In genomic region chr6:30483677-30484279, GRCh38 we compare ENCODE assay signal across 8 cellular contexts. TPM values are rescaled to one million over a fixed set of nuclear protein-coding genes. Genes with fewer than 3 reads are reported as not detected.
DNase-seq lines count a peak whose midpoint lies in the region; ATAC-seq and TF ChIP-seq lines count a peak whose summit lies in the region.

No MANE protein-coding gene starts in this region.

- peaks cover 34% of the 10 kb centered on the region for H3K27me3 Mint-ChIP-seq in chondrocyte (ENCODE audit: low read depth)

- H2AK5ac ChIP-seq in mesendoderm (ENCODE audit: low read length): no peak overlapping the region

- H4K8ac ChIP-seq in mesendoderm (ENCODE audit: low read depth, low read length): no peak overlapping the region

- no peak overlapping the region for H3K18ac ChIP-seq in mesendoderm (ENCODE audit: low read length)

- H3K23ac ChIP-seq in mesendoderm (ENCODE audit: low read length): no peak overlapping the region

- peak; percentile 72 for TF ChIP-seq CTCF in AG10803 (conservative IDR thresholded peaks at IDR 0.05; ENCODE audit: low read length)
- peak; percentile 29; the same call in 1 of the 2 replicates for TF ChIP-seq CTCF in GM12874 (IDR thresholded peaks at IDR 0.05; ENCODE audit: insufficient read depth, low read depth, low read length)
- peak; percentile 85 for TF ChIP-seq CTCF in chondrocyte (IDR thresholded peaks at IDR 0.05)

- no peak overlapping the region for H3K9ac ChIP-seq in mesendoderm (ENCODE audit: low read length)

- H2BK120ac ChIP-seq in mesendoderm (ENCODE audit: low read depth, low read length): no peak overlapping the region

- DNase-seq in AG10803 (ENCODE audit: low read depth) (peak; percentile 70), NOMO-1 treated with DMSO at 0.1 percent for 48 hours (lab: John Stamatoyannopoulos, UW; ENCODE audit: unreplicated experiment) (peak; percentile 57), chondrocyte (ENCODE audit: low spot score) (no peak), mesendoderm (peak; percentile 50)
- no peak for DNase-seq in activated CD8-positive, alpha-beta memory T cell treated with anti-CD3 and anti-CD28 coated beads for 24 hours

- H3K4me2 ChIP-seq in mesendoderm (ENCODE audit: low read length): no peak overlapping the region

- H3K36me3 ChIP-seq in mesendoderm (ENCODE audit: control insufficient read depth, insufficient read depth, low read length): no peaks in the 10 kb centered on the region

- no CpG with 5 or more reads among the region's 7 CpGs for WGBS in mesendoderm (ENCODE audit: extremely low coverage, insufficient coverage, low lambda C conversion rate)

- no peak overlapping the region for H3K27ac ChIP-seq in mesendoderm (ENCODE audit: low read depth, low read length)

- no peaks in the 10 kb centered on the region for H3K9me3 Mint-ChIP-seq in chondrocyte (ENCODE audit: low read depth)

- ATAC-seq in GM19324 (IDR thresholded peaks at IDR 0.05; ENCODE audit: low FRiP score, unreplicated experiment) (no peak), GM19463 (IDR thresholded peaks at IDR 0.05; ENCODE audit: unreplicated experiment) (no peak)

- no peak overlapping the region for H2BK15ac ChIP-seq in mesendoderm (replicated peaks; ENCODE audit: low read depth)

- H3K36me3 Mint-ChIP-seq in chondrocyte (ENCODE audit: low read depth): no peaks in the 10 kb centered on the region

- no peaks in the 10 kb centered on the region for H3K79me1 ChIP-seq in mesendoderm (ENCODE audit: low read length)

- H3K56ac ChIP-seq in mesendoderm (ENCODE audit: low read length): no peak overlapping the region

- no peaks in the 10 kb centered on the region for H3K4me1 ChIP-seq in mesendoderm (ENCODE audit: control insufficient read depth, low read depth, low read length)

- no peak overlapping the region for H4K5ac ChIP-seq in mesendoderm (ENCODE audit: low read length)

- no peak overlapping the region for H3K4me3 ChIP-seq in AG10803 (ENCODE audit: low read length)
- no peak overlapping the region for H3K4me3 ChIP-seq in mesendoderm (ENCODE audit: low read length)

- H3K4me3 Mint-ChIP-seq in chondrocyte (ENCODE audit: unreplicated experiment): no peak overlapping the region

- no peak overlapping the region for H2BK5ac ChIP-seq in mesendoderm (ENCODE audit: low read length)

- H3K27me3 ChIP-seq in mesendoderm (ENCODE audit: insufficient read depth, low read length, poor library complexity): peaks cover 11% of the 10 kb centered on the region

- no peak overlapping the region for H3K4ac ChIP-seq in mesendoderm (ENCODE audit: low read depth, low read length)

- no peak overlapping the region for H3K27ac Mint-ChIP-seq in chondrocyte (ENCODE audit: unreplicated experiment)

- peaks cover 6% of the 10 kb centered on the region for H3K4me1 Mint-ChIP-seq in chondrocyte (ENCODE audit: low read depth)

- H3K79me2 ChIP-seq in mesendoderm (ENCODE audit: control insufficient read depth, insufficient read depth, low read length): no peaks in the 10 kb centered on the region

RNA-seq across cellular contexts. Expression of gene HLA-E, which starts 5.5 kb away (rescaled TPM):
- 89.9 to 93.8 TPM (median 93.2 TPM) in 3 replicates for total RNA-seq in chondrocyte
- 13.9 TPM for polyA plus RNA-seq in mesendoderm (2013, experiment 1 of 2)
- polyA plus RNA-seq in mesendoderm (2013, experiment 2 of 2): 13.3 TPM

Comparison
In these comparisons a context has a peak if more than half of its experiments do, and no peak if none do; other contexts are left out.
1. DNase-seq: peak in AG10803 (single experiment), NOMO-1 treated with DMSO at 0.1 percent for 48 hours (single experiment) and mesendoderm (single experiment); none in chondrocyte (single experiment) and activated CD8-positive, alpha-beta memory T cell treated with anti-CD3 and anti-CD28 coated beads for 24 hours (single experiment).
2. CTCF ChIP-seq: peak in every context shown above with its lines; median percentile 85 in chondrocyte; 72 in AG10803; 29 in GM12874.